Comparison of ENCODE assay signal across 8 cellular contexts in the genomic region with DNA sequence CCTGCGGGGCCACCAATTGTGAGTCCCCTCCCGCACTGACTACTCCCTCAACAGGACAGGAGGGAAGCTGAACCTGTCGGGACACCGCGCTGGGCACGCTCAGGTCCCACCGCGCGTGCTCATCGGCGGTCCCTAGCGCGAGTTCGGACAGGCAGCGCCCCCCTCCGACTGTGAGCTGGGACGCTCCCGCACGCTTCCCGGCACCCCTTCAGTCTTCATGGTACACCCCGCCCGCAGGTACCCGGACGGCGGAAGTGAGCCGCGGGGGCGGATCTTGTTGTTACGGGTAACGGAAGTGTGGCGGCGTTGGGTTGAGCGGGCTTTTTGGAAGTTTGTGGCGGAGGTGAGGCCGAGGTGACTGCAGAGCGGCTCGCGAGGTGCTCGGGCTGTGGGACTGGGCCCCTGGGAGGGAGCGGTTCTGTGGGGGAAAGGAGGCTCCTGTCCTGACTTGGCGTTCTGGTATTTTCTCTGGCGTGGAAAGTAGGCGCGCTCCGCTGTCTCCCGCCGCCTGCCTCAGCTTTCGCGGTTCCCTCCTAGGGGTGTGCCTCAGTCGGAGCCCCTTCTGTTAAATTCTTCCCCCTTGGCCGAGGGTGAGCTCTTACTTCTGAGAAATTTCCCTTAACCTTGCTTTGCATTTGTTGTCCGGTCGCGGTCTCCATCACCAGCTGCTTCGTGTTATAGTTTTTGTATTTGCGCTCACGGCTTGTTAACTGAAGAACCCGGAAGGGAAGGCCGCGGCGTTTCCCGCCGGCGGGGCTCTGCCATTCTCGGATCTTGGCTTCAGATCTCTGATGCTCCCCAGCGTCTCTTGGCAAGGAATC. TPM values are rescaled to one million over a fixed set of nuclear protein-coding genes. Genes with fewer than 3 reads are reported as not detected.
DNase-seq lines count a peak whose midpoint lies in the region; ATAC-seq and TF ChIP-seq lines count a peak whose summit lies in the region.

A gene (plus strand): TSS at position 289 of the 821 bp plus-strand sequence. CDS start 3,669 bp downstream, outside the sequence.

- ATAC-seq in GM19043 (IDR thresholded peaks at IDR 0.05; ENCODE audit: low read depth, unreplicated experiment) (peak; percentile 96), HG03378 (IDR thresholded peaks at IDR 0.05; ENCODE audit: unreplicated experiment) (peak; percentile 87)

- H3K4me3 ChIP-seq in kidney epithelial cell (ENCODE audit: low read depth, low read length) = peak within 1 kb of the TSS; percentile 90

- no peaks in the 10 kb centered on the region for H3K36me3 ChIP-seq in kidney epithelial cell (ENCODE audit: control insufficient read depth, insufficient read depth, low read length)

- TF ChIP-seq CTCF in kidney epithelial cell (IDR thresholded peaks at IDR 0.05; ENCODE audit: insufficient read depth, low read length, poor library complexity, severe bottlenecking) = peak; percentile 59

- peak; percentile 95 for DNase-seq in Ammon's horn (ENCODE audit: low spot score)
- DNase-seq in NCI-H446 treated with DMSO at 0.1 percent for 48 hours (lab: John Stamatoyannopoulos, UW) = peak; percentile 71
- DNase-seq in activated CD4-positive, CD25-positive, alpha-beta regulatory T cell treated with anti-CD3 and anti-CD28 coated beads, Interleukin-2, amount 50 U/mL, for 72 hours = peak; percentile 97
- peak; percentile 95 for DNase-seq in cerebellum (ENCODE audit: low spot score)
- DNase-seq in kidney epithelial cell (ENCODE audit: low read depth) = peak; percentile 74
- DNase-seq in stimulated activated CD4-positive, alpha-beta T cell treated with anti-CD3 and anti-CD28 coated beads, Interleukin-15, amount 100 ng/mL, for 48 hours (ENCODE audit: low read depth in 2 of 2) = peak; percentile 93 to 98

- H3K27me3 ChIP-seq in kidney epithelial cell (ENCODE audit: control insufficient read depth, insufficient read depth, low read length) = no peaks in the 10 kb centered on the region

RNA-seq across cellular contexts. Expression of the gene that starts here (rescaled TPM):
- total RNA-seq in cerebellum (29.4 TPM), kidney epithelial cell (12.6 and 68.3 TPM in 2 replicates)

Comparison
In these comparisons a context has a peak if more than half of its experiments do, and no peak if none do; other contexts are left out.
1. Peak in every context shown above with its lines: DNase-seq, ATAC-seq and H3K4me3 ChIP-seq.